In genomic region chr5:74262810-74263209, GRCh38 we compare ENCODE assay signal across 18 cellular contexts.
"Had no signal": no experiment of that assay in that cellular context is flagged by ENCODE, and none has a peak within 500 bp of the region (broad histone marks: within the 10 kb centered on the region; RNA-seq: fewer than 3 reads in every experiment).

No MANE protein-coding gene starts in this region.

- H3K27ac Mint-ChIP-seq: activated naive CD4-positive, alpha-beta T cell treated with anti-CD3 and anti-CD28 coated beads for 36 hours; activated naive CD8-positive, alpha-beta T cell treated with anti-CD3 and anti-CD28 coated beads, Interleukin-2, amount 50 U/mL, for 24 hours; activated T-helper 17 cell treated with anti-CD3 and anti-CD28 coated beads, Interleukin-2, amount 50 U/mL, for 72 hours; memory B cell; natural killer cell had no signal

- H3K27me3 ChIP-seq: dorsolateral prefrontal cortex, sigmoid colon, tibial nerve, vagina had no signal

- H3K9me3 ChIP-seq: left ventricle myocardium inferior, mucosa of descending colon, sigmoid colon, tibial nerve, vagina had no signal

- H3K4me3 ChIP-seq: dorsolateral prefrontal cortex, left ventricle myocardium inferior, mucosa of descending colon, sigmoid colon, tibial nerve, vagina had no signal

- ATAC-seq: activated CD4-positive, CD25-positive, alpha-beta regulatory T cell treated with anti-CD3 and anti-CD28 coated beads, Interleukin-2, amount 50 U/mL, for 24 hours; activated naive CD8-positive, alpha-beta T cell treated with anti-CD3 and anti-CD28 coated beads, Interleukin-2, amount 50 U/mL, for 24 hours; activated T-helper 17 cell treated with anti-CD3 and anti-CD28 coated beads, Interleukin-2, amount 50 U/mL, for 72 hours; esophagus mucosa; mucosa of descending colon had no signal

- H3K27ac ChIP-seq: left ventricle myocardium inferior, sigmoid colon, tibial nerve, vagina had no signal

- DNase-seq: activated CD4-positive, alpha-beta T cell treated with anti-CD3 and anti-CD28 coated beads, Interleukin-2, amount 50 U/mL, for 4 hours; activated naive CD4-positive, alpha-beta T cell treated with anti-CD3 and anti-CD28 coated beads for 36 hours; activated naive CD8-positive, alpha-beta T cell treated with anti-CD3 and anti-CD28 coated beads, Interleukin-2, amount 50 U/mL, for 24 hours; aorta; dorsolateral prefrontal cortex; left ventricle myocardium inferior; mucosa of descending colon; natural killer cell; sigmoid colon; stimulated activated CD4-positive, alpha-beta T cell treated with anti-CD3 and anti-CD28 coated beads, Interleukin-12 subunit alpha, Interleukin-12 subunit beta, amount 100 ng/mL, for 4 hours; stimulated activated CD4-positive, alpha-beta T cell treated with anti-CD3 and anti-CD28 coated beads, Interleukin-2, amount 100 ng/mL, for 24 hours; substantia nigra had no signal

- H3K4me1 Mint-ChIP-seq: activated naive CD8-positive, alpha-beta T cell treated with anti-CD3 and anti-CD28 coated beads, Interleukin-2, amount 50 U/mL, for 24 hours; activated T-helper 17 cell treated with anti-CD3 and anti-CD28 coated beads, Interleukin-2, amount 50 U/mL, for 72 hours; memory B cell had no signal

- H3K36me3 ChIP-seq: left ventricle myocardium inferior, sigmoid colon, tibial nerve, vagina had no signal

- H3K36me3 Mint-ChIP-seq: memory B cell, natural killer cell had no signal

- H3K9me3 Mint-ChIP-seq: activated naive CD4-positive, alpha-beta T cell treated with anti-CD3 and anti-CD28 coated beads for 36 hours; activated naive CD8-positive, alpha-beta T cell treated with anti-CD3 and anti-CD28 coated beads, Interleukin-2, amount 50 U/mL, for 24 hours; activated T-helper 17 cell treated with anti-CD3 and anti-CD28 coated beads, Interleukin-2, amount 50 U/mL, for 72 hours; memory B cell; natural killer cell had no signal

- H3K4me3 Mint-ChIP-seq: activated naive CD4-positive, alpha-beta T cell treated with anti-CD3 and anti-CD28 coated beads for 36 hours; activated naive CD8-positive, alpha-beta T cell treated with anti-CD3 and anti-CD28 coated beads, Interleukin-2, amount 50 U/mL, for 24 hours; activated T-helper 17 cell treated with anti-CD3 and anti-CD28 coated beads, Interleukin-2, amount 50 U/mL, for 72 hours; memory B cell; natural killer cell had no signal
